In the genomic region with DNA sequence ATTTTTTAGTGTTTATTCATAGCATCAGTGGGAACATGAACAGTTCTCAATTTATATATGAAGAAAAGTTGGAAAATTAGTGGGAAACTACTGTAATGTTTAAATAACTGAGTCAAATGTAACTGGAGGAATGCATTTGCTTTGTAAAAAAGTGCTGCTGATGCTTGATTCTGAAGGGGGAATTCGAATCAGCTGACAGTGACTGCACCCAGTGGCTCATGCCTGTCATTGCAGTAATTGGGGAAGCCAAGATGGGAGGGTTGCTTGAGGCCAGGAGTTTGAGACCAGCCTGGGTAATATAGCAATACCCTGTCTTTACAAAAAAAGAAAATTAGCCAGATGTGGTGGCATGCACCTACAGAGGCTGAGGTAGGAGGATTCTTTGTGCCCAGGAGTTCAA, we compare ENCODE assay signal across 12 cellular contexts.
A peak's percentile ranks its signal among the peaks of the same experiment; 100 is the strongest.
DNase-seq lines count a peak whose midpoint lies in the region; ATAC-seq, FAIRE-seq and TF ChIP-seq lines count a peak whose summit lies in the region.
"Had no signal": no experiment of that assay in that cellular context is flagged by ENCODE, and none has a peak within 500 bp of the region (broad histone marks: within the 10 kb centered on the region; RNA-seq: fewer than 3 reads in every experiment).

No MANE protein-coding gene starts in this region.

- no peak overlapping the region for H3K4me3 ChIP-seq in HepG2 (replicated peaks in 1 of 3; ENCODE audit: insufficient read depth in 1 of 3, low read depth in 2 of 3, low read length in 3 of 3)
- H3K4me3 ChIP-seq in right lobe of liver = no peak overlapping the region
- no peak overlapping the region for H3K4me3 ChIP-seq in SK-N-MC
- H3K4me3 ChIP-seq in kidney (ENCODE audit: low read length in 2 of 2) = no peak overlapping the region

- no peaks in the 10 kb centered on the region for H4K20me1 ChIP-seq in HepG2 (ENCODE audit: insufficient read depth, low read length)

- H3K27ac ChIP-seq in HepG2 (ENCODE audit: extremely low read length, insufficient read depth, low read length) (no peak overlapping the region), right lobe of liver (no peak overlapping the region), SK-N-MC (no peak overlapping the region; the same call in 1 of the 2 replicates), kidney (ENCODE audit: low read depth in 2 of 2, low read length in 2 of 2) (no peak overlapping the region)
- H3K27ac ChIP-seq: RWPE1 had no signal

- intact Hi-C loops in HepG2 (cut with micrococcal nuclease; ENCODE audit: unreplicated experiment) (no loop called here), right lobe of liver (cut with DNase I) (no loop called here), kidney (cut with DNase I) (no loop called here)

- H3K9me3 ChIP-seq in HepG2 (ENCODE audit: low read length) (no peaks in the 10 kb centered on the region), right lobe of liver (no peaks in the 10 kb centered on the region), SK-N-MC (ENCODE audit: low read depth, low read length) (no peaks in the 10 kb centered on the region), kidney (ENCODE audit: control insufficient read depth in 1 of 2, low read length in 2 of 2) (no peaks in the 10 kb centered on the region)

- 0% methylated on average over 1 of the region's 1 CpG for WGBS in HepG2 (ENCODE audit: low lambda C conversion rate)
- 15% methylated on average over 1 of the region's 1 CpG for WGBS in right lobe of liver (ENCODE audit: insufficient coverage, low coverage, low lambda C conversion rate, missing lambda C conversion rate)

- TF ChIP-seq EP300 in HepG2 (IDR thresholded peaks at IDR 0.05; ENCODE audit: low read depth in 2 of 2, low read length in 2 of 2) (no peak), HepG2 (CRISPR knock-in tag; IDR thresholded peaks at IDR 0.05; ENCODE audit: borderline replicate concordance) (no peak)

- no peaks in the 10 kb centered on the region for H3K4me1 ChIP-seq in HepG2 (ENCODE audit: insufficient read depth, low read length)
- no peaks in the 10 kb centered on the region for H3K4me1 ChIP-seq in right lobe of liver
- H3K4me1 ChIP-seq in kidney (ENCODE audit: control insufficient read depth in 1 of 2, insufficient read depth in 1 of 2, low read depth in 1 of 2, low read length in 2 of 2) = no peaks in the 10 kb centered on the region

- no peak overlapping the region for H2AFZ ChIP-seq in HepG2 (ENCODE audit: low read length)

- no peak for TF ChIP-seq CTCF in HepG2 (CRISPR knock-in tag; IDR thresholded peaks at IDR 0.05)
- no peak for TF ChIP-seq CTCF in right lobe of liver (IDR thresholded peaks at IDR 0.05)
- TF ChIP-seq CTCF in kidney (IDR thresholded peaks at IDR 0.05; ENCODE audit: borderline replicate concordance, extremely low read depth, insufficient read depth) = no peak

- H3K9ac ChIP-seq in HepG2 (ENCODE audit: insufficient read depth, low read depth, low read length) = no peak overlapping the region
- no peak overlapping the region for H3K9ac ChIP-seq in SK-N-MC (ENCODE audit: insufficient read length)
- no peak overlapping the region for H3K9ac ChIP-seq in kidney (ENCODE audit: low read length in 2 of 2)

- no peaks in the 10 kb centered on the region for H3K79me2 ChIP-seq in HepG2 (ENCODE audit: insufficient read depth, low read length)

- no peak for TF ChIP-seq RAD21 in HepG2 (CRISPR knock-in tag; IDR thresholded peaks at IDR 0.05)

- BruUV-seq in HepG2 (replicated peaks; lab: Mats Ljungman, UMichigan) = no TSS peak

- in situ Hi-C loops in HepG2 (cut with HindIII; ENCODE audit: extremely low pct_ligation_motif_present, low pct_unique_long_range_greater_than_20kb) = no loop called here

- H3K4me2 ChIP-seq in HepG2 (ENCODE audit: low read depth, low read length) = no peak overlapping the region

- no peak for DNase-seq in HepG2 (ENCODE audit: low spot score)
- DNase-seq in right lobe of liver = no peak
- peak; percentile 37 for DNase-seq in SK-N-MC (ENCODE audit: low read depth, low spot score)
- no peak for DNase-seq in NCI-H146 treated with DMSO at 0.1 percent for 48 hours (lab: John Stamatoyannopoulos, UW; ENCODE audit: unreplicated experiment)
- no peak for DNase-seq in kidney
- DNase-seq in NCI-H345 treated with DMSO at 0.1 percent for 48 hours (lab: John Stamatoyannopoulos, UW; ENCODE audit: unreplicated experiment) = no peak
- DNase-seq: NCI-H2029; stimulated activated naive CD4-positive, alpha-beta T cell had no signal

- TF ChIP-seq POLR2A in HepG2 (IDR thresholded peaks at IDR 0.05; ENCODE audit: insufficient read depth in 1 of 2, low read depth in 2 of 2, low read length in 2 of 2) = no peak
- no peak for TF ChIP-seq POLR2A in right lobe of liver (IDR thresholded peaks at IDR 0.05)

- H3K27me3 ChIP-seq in HepG2 (ENCODE audit: control insufficient read depth in 1 of 2, insufficient read depth in 2 of 2, low read length in 2 of 2) = no peaks in the 10 kb centered on the region; a peak in 1 of 5 replicates
- H3K27me3 ChIP-seq in right lobe of liver = no peaks in the 10 kb centered on the region

- H3K36me3 ChIP-seq in HepG2 (replicated peaks in 1 of 2; ENCODE audit: control insufficient read depth in 1 of 2, insufficient read depth in 2 of 2, low read length in 2 of 2) = no peaks in the 10 kb centered on the region
- H3K36me3 ChIP-seq in right lobe of liver = no peaks in the 10 kb centered on the region
- H3K36me3 ChIP-seq in SK-N-MC (ENCODE audit: insufficient read depth, low read length) = peaks cover 3% of the 10 kb centered on the region; the same call in 1 of the 2 replicates
- no peaks in the 10 kb centered on the region for H3K36me3 ChIP-seq in kidney (ENCODE audit: control insufficient read depth in 1 of 2, insufficient read depth in 2 of 2, low read length in 2 of 2)

- FAIRE-seq in HepG2 (lab: Jason Lieb, UNC) (no peak), kidney (lab: Jason Lieb, UNC) (no peak)
- FAIRE-seq: colon had no signal

- POLR2A ChIA-PET in HepG2 (lab: Yijun Ruan, JAX) = no interaction called here

- CTCF ChIA-PET in HepG2 (lab: Yijun Ruan, JAX; ENCODE audit: low intra/inter-chr PET ratio, low total read pairs) = no interaction called here

- ATAC-seq in HepG2 (peak; percentile 58; the same call in 2 of the 3 replicates), right lobe of liver (no peak), HG03103 (IDR thresholded peaks at IDR 0.05; ENCODE audit: low read depth, unreplicated experiment) (peak; percentile 65), HG02588 (IDR thresholded peaks at IDR 0.05; ENCODE audit: unreplicated experiment) (no peak)

TF ChIP-seq in HepG2, 621 proteins besides CTCF, POLR2A, EP300 and RAD21:
- TF ChIP-seq, protein P1, sequence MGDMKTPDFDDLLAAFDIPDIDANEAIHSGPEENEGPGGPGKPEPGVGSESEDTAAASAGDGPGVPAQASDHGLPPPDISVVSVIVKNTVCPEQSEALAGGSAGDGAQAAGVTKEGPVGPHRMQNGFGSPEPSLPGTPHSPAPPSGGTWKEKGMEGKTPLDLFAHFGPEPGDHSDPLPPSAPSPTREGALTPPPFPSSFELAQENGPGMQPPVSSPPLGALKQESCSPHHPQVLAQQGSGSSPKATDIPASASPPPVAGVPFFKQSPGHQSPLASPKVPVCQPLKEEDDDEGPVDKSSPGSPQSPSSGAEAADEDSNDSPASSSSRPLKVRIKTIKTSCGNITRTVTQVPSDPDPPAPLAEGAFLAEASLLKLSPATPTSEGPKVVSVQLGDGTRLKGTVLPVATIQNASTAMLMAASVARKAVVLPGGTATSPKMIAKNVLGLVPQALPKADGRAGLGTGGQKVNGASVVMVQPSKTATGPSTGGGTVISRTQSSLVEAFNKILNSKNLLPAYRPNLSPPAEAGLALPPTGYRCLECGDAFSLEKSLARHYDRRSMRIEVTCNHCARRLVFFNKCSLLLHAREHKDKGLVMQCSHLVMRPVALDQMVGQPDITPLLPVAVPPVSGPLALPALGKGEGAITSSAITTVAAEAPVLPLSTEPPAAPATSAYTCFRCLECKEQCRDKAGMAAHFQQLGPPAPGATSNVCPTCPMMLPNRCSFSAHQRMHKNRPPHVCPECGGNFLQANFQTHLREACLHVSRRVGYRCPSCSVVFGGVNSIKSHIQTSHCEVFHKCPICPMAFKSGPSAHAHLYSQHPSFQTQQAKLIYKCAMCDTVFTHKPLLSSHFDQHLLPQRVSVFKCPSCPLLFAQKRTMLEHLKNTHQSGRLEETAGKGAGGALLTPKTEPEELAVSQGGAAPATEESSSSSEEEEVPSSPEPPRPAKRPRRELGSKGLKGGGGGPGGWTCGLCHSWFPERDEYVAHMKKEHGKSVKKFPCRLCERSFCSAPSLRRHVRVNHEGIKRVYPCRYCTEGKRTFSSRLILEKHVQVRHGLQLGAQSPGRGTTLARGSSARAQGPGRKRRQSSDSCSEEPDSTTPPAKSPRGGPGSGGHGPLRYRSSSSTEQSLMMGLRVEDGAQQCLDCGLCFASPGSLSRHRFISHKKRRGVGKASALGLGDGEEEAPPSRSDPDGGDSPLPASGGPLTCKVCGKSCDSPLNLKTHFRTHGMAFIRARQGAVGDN (CRISPR knock-in tag; IDR thresholded peaks at IDR 0.05) = no peak
- TF ChIP-seq, protein P2, sequence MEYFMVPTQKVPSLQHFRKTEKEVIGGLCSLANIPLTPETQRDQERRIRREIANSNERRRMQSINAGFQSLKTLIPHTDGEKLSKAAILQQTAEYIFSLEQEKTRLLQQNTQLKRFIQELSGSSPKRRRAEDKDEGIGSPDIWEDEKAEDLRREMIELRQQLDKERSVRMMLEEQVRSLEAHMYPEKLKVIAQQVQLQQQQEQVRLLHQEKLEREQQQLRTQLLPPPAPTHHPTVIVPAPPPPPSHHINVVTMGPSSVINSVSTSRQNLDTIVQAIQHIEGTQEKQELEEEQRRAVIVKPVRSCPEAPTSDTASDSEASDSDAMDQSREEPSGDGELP (IDR thresholded peaks at IDR 0.05; ENCODE audit: borderline replicate concordance, low read depth) = 0 out of 2 replicates have a peak, but pooled peaks have one; percentile 34

Comparison
In these comparisons a context has a peak if more than half of its experiments do, and no peak if none do; other contexts are left out.
1. ATAC-seq: peak in HepG2 (single experiment) and HG03103 (single experiment); none in right lobe of liver (0 of 4) and HG02588 (single experiment).